Comparison of ENCODE assay signal across 9 cellular contexts in genomic region chr18:499351-500229, GRCh38. TPM values are rescaled to one million over a fixed set of nuclear protein-coding genes. Genes with fewer than 3 reads are reported as not detected.
DNase-seq lines count a peak whose midpoint lies in the region; ATAC-seq and TF ChIP-seq lines count a peak whose summit lies in the region.
"Had no signal": no experiment of that assay in that cellular context is flagged by ENCODE, and none has a peak within 500 bp of the region (broad histone marks: within the 10 kb centered on the region; RNA-seq: fewer than 3 reads in every experiment).

No MANE protein-coding gene starts in this region.

- peak overlapping the region; percentile 98 for H3K18ac ChIP-seq in mesendoderm (ENCODE audit: low read length)

- H3K23ac ChIP-seq in mesendoderm (ENCODE audit: low read length), result peak overlapping the region; percentile 97

- peaks cover 5% of the 10 kb centered on the region for H3K4me1 Mint-ChIP-seq in activated T-cell treated with anti-CD3 and anti-CD28 coated beads, Interleukin-2, amount 50 U/mL, for 72 hours (ENCODE audit: low read depth)

- no peak overlapping the region for H3K27ac Mint-ChIP-seq in activated T-cell treated with anti-CD3 and anti-CD28 coated beads, Interleukin-2, amount 50 U/mL, for 72 hours

- no peak for ATAC-seq in activated T-cell treated with anti-CD3 and anti-CD28 coated beads, Interleukin-2, amount 50 U/mL, for 72 hours (replicated peaks in 1 of 2)

- H4K5ac ChIP-seq in mesendoderm (ENCODE audit: low read length), result no peak overlapping the region

- H3K4me3 ChIP-seq in choroid plexus epithelial cell (ENCODE audit: low read depth, low read length), result peak overlapping the region; percentile 44
- peak overlapping the region; percentile 87 for H3K4me3 ChIP-seq in mesendoderm (ENCODE audit: low read length)

- H3K56ac ChIP-seq in mesendoderm (ENCODE audit: low read length), result peak overlapping the region; percentile 94

- no CpG with 5 or more reads among the region's 63 CpGs for WGBS in mesendoderm (ENCODE audit: extremely low coverage, insufficient coverage, low lambda C conversion rate)

- H3K79me2 ChIP-seq in mesendoderm (ENCODE audit: control insufficient read depth, insufficient read depth, low read length), result peaks cover 18% of the 10 kb centered on the region

- no peak overlapping the region for H4K8ac ChIP-seq in mesendoderm (ENCODE audit: low read depth, low read length)

- H3K4me2 ChIP-seq in mesendoderm (ENCODE audit: low read length), result peak overlapping the region; percentile 89

- no peak overlapping the region for H2BK15ac ChIP-seq in mesendoderm (replicated peaks; ENCODE audit: low read depth)

- peaks cover 40% of the 10 kb centered on the region for H3K27me3 Mint-ChIP-seq in activated T-cell treated with anti-CD3 and anti-CD28 coated beads, Interleukin-2, amount 50 U/mL, for 72 hours (ENCODE audit: low read depth)

- peak overlapping the region; percentile 87 for H3K9ac ChIP-seq in mesendoderm (ENCODE audit: low read length)

- no peaks in the 10 kb centered on the region for H3K36me3 ChIP-seq in mesendoderm (ENCODE audit: control insufficient read depth, insufficient read depth, low read length)

- TF ChIP-seq CTCF in choroid plexus epithelial cell (conservative IDR thresholded peaks at IDR 0.05; ENCODE audit: low read depth, low read length), result no peak

- no peak overlapping the region for H2BK120ac ChIP-seq in mesendoderm (ENCODE audit: low read depth, low read length)

- H3K27me3 ChIP-seq in mesendoderm (ENCODE audit: insufficient read depth, low read length, poor library complexity), result peaks cover 2% of the 10 kb centered on the region

- peak overlapping the region; percentile 89 for H3K4ac ChIP-seq in mesendoderm (ENCODE audit: low read depth, low read length)

- H3K27ac ChIP-seq in mesendoderm (ENCODE audit: low read depth, low read length), result peak overlapping the region; percentile 82

- H3K4me1 ChIP-seq in mesendoderm (ENCODE audit: control insufficient read depth, low read depth, low read length), result peaks cover 9% of the 10 kb centered on the region

- no peak for DNase-seq in activated T-cell treated with anti-CD3 and anti-CD28 coated beads, Interleukin-2, amount 50 U/mL, for 72 hours
- no peak for DNase-seq in activated T-cell treated with anti-CD3 and anti-CD28 coated beads, Interleukin-2, amount 50 U/mL, for 1 hour
- DNase-seq in choroid plexus epithelial cell (ENCODE audit: low read depth), result peak; percentile 69
- DNase-seq in mesendoderm, result peak; percentile 92
- DNase-seq in stimulated activated CD4-positive, alpha-beta T cell treated with anti-CD3 and anti-CD28 coated beads, Interleukin-15, amount 100 ng/mL, for 24 hours, result no peak
- no peak for DNase-seq in iPS-NIHi7 (ENCODE audit: extremely low spot score)
- no peak for DNase-seq in NCI-H1048 (lab: John Stamatoyannopoulos, UW)
- no peak for DNase-seq in MV-4-11 (lab: John Stamatoyannopoulos, UW)
- DNase-seq: SHP77 had no signal

- peak overlapping the region; percentile 63 for H2BK5ac ChIP-seq in mesendoderm (ENCODE audit: low read length)

- no peaks in the 10 kb centered on the region for H3K9me3 Mint-ChIP-seq in activated T-cell treated with anti-CD3 and anti-CD28 coated beads, Interleukin-2, amount 50 U/mL, for 72 hours

- no peaks in the 10 kb centered on the region for H3K36me3 Mint-ChIP-seq in activated T-cell treated with anti-CD3 and anti-CD28 coated beads, Interleukin-2, amount 50 U/mL, for 72 hours (ENCODE audit: insufficient read depth in 2 of 2)

- peak overlapping the region; percentile 39 to 43 for H3K4me3 Mint-ChIP-seq in activated T-cell treated with anti-CD3 and anti-CD28 coated beads, Interleukin-2, amount 50 U/mL, for 72 hours

- H3K79me1 ChIP-seq in mesendoderm (ENCODE audit: low read length), result peaks cover 8% of the 10 kb centered on the region

- H2AK5ac ChIP-seq in mesendoderm (ENCODE audit: low read length), result peak overlapping the region; percentile 51

RNA-seq across cellular contexts. Expression of gene COLEC12, which starts 0.9 kb away (rescaled TPM):
- total RNA-seq in activated T-cell treated with anti-CD3 and anti-CD28 coated beads, Interleukin-2, amount 50 U/mL, for 72 hours, result under 1 TPM in 1 of 2 donors, not detected in 1; 0.05 TPM
- polyA plus RNA-seq in mesendoderm (2013, experiment 1 of 2), result 7.5 TPM
- polyA plus RNA-seq in mesendoderm (2013, experiment 2 of 2), result 7.4 TPM

Comparison
In these comparisons a context has a peak if more than half of its experiments do, and no peak if none do; other contexts are left out.
1. DNase-seq: peak in choroid plexus epithelial cell (single experiment) and mesendoderm (single experiment); none in activated T-cell treated with anti-CD3 and anti-CD28 coated beads, Interleukin-2, amount 50 U/mL, for 72 hours (0 of 2), activated T-cell treated with anti-CD3 and anti-CD28 coated beads, Interleukin-2, amount 50 U/mL, for 1 hour (single experiment), stimulated activated CD4-positive, alpha-beta T cell treated with anti-CD3 and anti-CD28 coated beads, Interleukin-15, amount 100 ng/mL, for 24 hours (single experiment), iPS-NIHi7 (single experiment), NCI-H1048 (single experiment) and MV-4-11 (single experiment).